In genomic region chr7:99126921-99127553, GRCh38 we compare ENCODE assay signal across 11 cellular contexts. TPM values are rescaled to one million over a fixed set of nuclear protein-coding genes. Genes with fewer than 3 reads are reported as not detected.
A peak's percentile ranks its signal among the peaks of the same experiment; 100 is the strongest.
DNase-seq lines count a peak whose midpoint lies in the region; ATAC-seq and TF ChIP-seq lines count a peak whose summit lies in the region.
"Had no signal": no experiment of that assay in that cellular context is flagged by ENCODE, and none has a peak within 500 bp of the region (broad histone marks: within the 10 kb centered on the region; RNA-seq: fewer than 3 reads in every experiment).

No MANE protein-coding gene starts in this region.

- CTCF ChIA-PET in WTC11 (lab: Charles Lee): interaction anchor here (0.9 kb wide), 2 partner anchors 10 to 90 kb away, joined by 3 to 6 read pairs; no protein-coding TSS in a partner anchor

- H3K4me3 Mint-ChIP-seq in WTC11: no peak overlapping the region
- H3K4me3 Mint-ChIP-seq: activated naive CD8-positive, alpha-beta T cell treated with anti-CD3 and anti-CD28 coated beads, Interleukin-2, amount 10 ng/mL, durations not matched to agents 7 days and 5 days had no signal

- TF ChIP-seq CTCF in WTC11 (IDR thresholded peaks at IDR 0.05) (no peak), heart left ventricle (IDR thresholded peaks at IDR 0.05) (no peak)

- H3K36me3 ChIP-seq in heart left ventricle (no peaks in the 10 kb centered on the region), subcutaneous abdominal adipose tissue (ENCODE audit: control insufficient read depth in 5 of 5, insufficient read depth in 5 of 5, low read length in 5 of 5) (no peaks in the 10 kb centered on the region)

- intact Hi-C loops in heart left ventricle (cut with DNase I): loop anchor here in 1 of 10 donors (10.0 kb wide), 1 partner anchor 62 kb away; no protein-coding TSS in a partner anchor

- H3K27me3 ChIP-seq in heart left ventricle: no peaks in the 10 kb centered on the region
- H3K27me3 ChIP-seq in subcutaneous abdominal adipose tissue (ENCODE audit: control insufficient read depth in 5 of 5, insufficient read depth in 4 of 5, low read length in 5 of 5): no peaks in the 10 kb centered on the region

- H3K4me3 ChIP-seq in heart left ventricle (peak overlapping the region in 1 of 12 donors; percentile 6), subcutaneous abdominal adipose tissue (ENCODE audit: low read depth in 1 of 5, low read length in 5 of 5) (peak overlapping the region in 1 of 5 donors; percentile 56)

- TF ChIP-seq POLR2A in heart left ventricle (IDR thresholded peaks at IDR 0.05): no peak

- ATAC-seq in WTC11 (peak; percentile 62; the same call in 1 of the 2 replicates), heart left ventricle (peak in 3 of 4 donors; percentile 21 to 38 (median 22)), HG02642 (IDR thresholded peaks at IDR 0.05; ENCODE audit: poor library complexity, unreplicated experiment) (no peak), HG02623 (IDR thresholded peaks at IDR 0.05; ENCODE audit: unreplicated experiment) (no peak)

- peaks cover 22% of the 10 kb centered on the region for H3K4me1 Mint-ChIP-seq in WTC11

- H3K27ac ChIP-seq in heart left ventricle: peak overlapping the region in 10 of 12 donors; percentile 3 to 66 (median 38)
- H3K27ac ChIP-seq in subcutaneous abdominal adipose tissue (ENCODE audit: low read depth, low read length): peak overlapping the region; percentile 69

- H3K27ac Mint-ChIP-seq in WTC11: peak overlapping the region; percentile 97
- H3K27ac Mint-ChIP-seq: activated naive CD8-positive, alpha-beta T cell treated with anti-CD3 and anti-CD28 coated beads, Interleukin-2, amount 10 ng/mL, durations not matched to agents 7 days and 5 days had no signal

- H3K27me3 Mint-ChIP-seq in WTC11 (ENCODE audit: low read depth): no peaks in the 10 kb centered on the region
- H3K27me3 Mint-ChIP-seq: activated naive CD8-positive, alpha-beta T cell treated with anti-CD3 and anti-CD28 coated beads, Interleukin-2, amount 10 ng/mL, durations not matched to agents 7 days and 5 days had no signal

- peak overlapping the region in 3 of 5 donors; percentile 6 to 31 (median 24) for H3K9ac ChIP-seq in subcutaneous abdominal adipose tissue (ENCODE audit: low read length in 5 of 5)

- H3K36me3 Mint-ChIP-seq in WTC11: no peaks in the 10 kb centered on the region

- no peaks in the 10 kb centered on the region for H3K9me3 ChIP-seq in heart left ventricle
- no peaks in the 10 kb centered on the region for H3K9me3 ChIP-seq in subcutaneous abdominal adipose tissue (ENCODE audit: control insufficient read depth in 5 of 5, low read length in 5 of 5)

- no peaks in the 10 kb centered on the region for H3K9me3 Mint-ChIP-seq in WTC11

- POLR2A ChIA-PET in WTC11 (lab: Charles Lee): interaction anchor here (0.7 kb wide), 1 partner anchor 119 kb away, joined by 3 read pairs; no protein-coding TSS in a partner anchor

- 68 to 72% (median 69%) methylated on average over 14 of the region's 14 CpGs for WGBS in heart left ventricle, 4 donors

- DNase-seq in HUDEP-2 (lab: John Stamatoyannopoulos, UW; ENCODE audit: unreplicated experiment in 76 of 76) (peak in 48 of 76 experiments; percentile 4 to 71 (median 32)), WTC11 (ENCODE audit: low spot score) (no peak), heart left ventricle (no peak), cortex of kidney (lab: John Stamatoyannopoulos, UW) (no peak), DMS153 (lab: John Stamatoyannopoulos, UW) (no peak)
- DNase-seq: activated naive CD8-positive, alpha-beta T cell treated with anti-CD3 and anti-CD28 coated beads, Interleukin-2, amount 10 ng/mL, durations not matched to agents 7 days and 5 days; left cardiac atrium; SHP77 had no signal

- H3K4me1 ChIP-seq in heart left ventricle (peaks cover 0 to 71% (median 27%) of the 10 kb centered on the region in 12 donors), subcutaneous abdominal adipose tissue (ENCODE audit: control insufficient read depth in 5 of 5, insufficient read depth in 5 of 5, low read length in 5 of 5) (peaks cover 4 to 52% (median 46%) of the 10 kb centered on the region in 5 donors)

TF ChIP-seq in WTC11, 78 proteins besides CTCF, POLR2A, EP300 and RAD21 (continues in another document):
- TF ChIP-seq, protein P1, sequence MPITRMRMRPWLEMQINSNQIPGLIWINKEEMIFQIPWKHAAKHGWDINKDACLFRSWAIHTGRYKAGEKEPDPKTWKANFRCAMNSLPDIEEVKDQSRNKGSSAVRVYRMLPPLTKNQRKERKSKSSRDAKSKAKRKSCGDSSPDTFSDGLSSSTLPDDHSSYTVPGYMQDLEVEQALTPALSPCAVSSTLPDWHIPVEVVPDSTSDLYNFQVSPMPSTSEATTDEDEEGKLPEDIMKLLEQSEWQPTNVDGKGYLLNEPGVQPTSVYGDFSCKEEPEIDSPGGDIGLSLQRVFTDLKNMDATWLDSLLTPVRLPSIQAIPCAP (CRISPR knock-in tag; IDR thresholded peaks at IDR 0.05): no peak
- TF ChIP-seq ZNF532 (CRISPR knock-in tag; IDR thresholded peaks at IDR 0.05; ENCODE audit: borderline replicate concordance) (no peak), ELF4 (CRISPR knock-in tag; IDR thresholded peaks at IDR 0.05; ENCODE audit: low read depth) (no peak), AR (CRISPR knock-in tag; IDR thresholded peaks at IDR 0.05) (no peak), USF2 (CRISPR knock-in tag; IDR thresholded peaks at IDR 0.05) (no peak), RELA (CRISPR knock-in tag; IDR thresholded peaks at IDR 0.05; ENCODE audit: borderline replicate concordance) (no peak), GABPB1 (CRISPR knock-in tag; IDR thresholded peaks at IDR 0.05) (no peak), E2F4 (CRISPR knock-in tag; IDR thresholded peaks at IDR 0.05; ENCODE audit: borderline replicate concordance, low read depth) (no peak)

RNA-seq across cellular contexts. Expression of gene SMURF1, which starts 16.9 kb away (rescaled TPM):
- total RNA-seq in WTC11 (2021) (22.1 to 23.2 TPM (median 22.4 TPM) in 3 replicates), heart left ventricle (10 to 100 TPM in 7 of 9 donors, 1 to 10 TPM in 2; 8.0 to 15.4 (median 13.2) TPM)
- polyA plus RNA-seq in heart left ventricle: 1 to 10 TPM; 3.5 to 9.5 TPM

Comparison
In these comparisons a context has a peak if more than half of its experiments do, and no peak if none do; other contexts are left out.
1. DNase-seq: peak in HUDEP-2 (48 of 76); none in WTC11 (single experiment), heart left ventricle (0 of 5), cortex of kidney (single experiment) and DMS153 (single experiment).
2. ATAC-seq: peak in WTC11 (single experiment) and heart left ventricle (3 of 4); none in HG02642 (single experiment) and HG02623 (single experiment).